ENCODE assay signal across 16 cellular contexts in the genomic region with DNA sequence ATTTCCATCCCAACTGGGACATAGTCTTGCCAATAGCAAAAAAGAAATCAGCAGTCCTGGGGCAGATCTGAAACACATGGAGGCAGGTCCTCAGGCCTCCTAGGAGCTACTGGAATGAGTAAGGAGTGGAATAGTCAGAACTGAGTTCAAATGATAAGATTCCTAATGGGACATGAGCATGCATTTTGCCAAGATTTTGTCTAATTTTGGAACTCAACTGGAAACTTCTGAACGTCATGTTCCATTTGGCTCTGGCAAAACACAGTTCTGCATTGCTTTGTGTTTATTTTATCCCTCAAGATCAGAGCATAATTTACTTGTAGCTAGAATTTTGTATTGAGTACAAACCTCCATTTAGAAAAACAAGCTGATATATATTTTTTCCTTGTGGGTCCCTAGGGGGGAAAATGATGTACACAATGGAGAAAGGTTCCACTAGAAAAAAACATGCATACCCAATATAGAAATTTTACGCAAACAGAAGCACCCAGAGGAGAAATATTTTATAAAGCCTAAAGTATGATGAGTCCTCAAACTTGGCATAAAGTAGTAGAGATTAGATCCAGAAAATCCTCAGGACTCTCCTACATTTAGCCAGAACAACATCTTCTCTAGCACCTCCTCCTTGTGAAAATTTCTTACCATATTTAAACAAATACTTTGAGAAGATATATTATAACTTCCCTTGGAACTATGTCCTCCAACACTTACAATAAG.
A peak's percentile ranks its signal among the peaks of the same experiment; 100 is the strongest.
DNase-seq lines count a peak whose midpoint lies in the region; ATAC-seq, FAIRE-seq and TF ChIP-seq lines count a peak whose summit lies in the region.
"Had no signal": no experiment of that assay in that cellular context is flagged by ENCODE, and none has a peak within 500 bp of the region (broad histone marks: within the 10 kb centered on the region; RNA-seq: fewer than 3 reads in every experiment).

No MANE protein-coding gene starts in this region.

- H3K4me1 Mint-ChIP-seq in stimulated activated naive B cell treated with anti-CD40 and anti-IgM and Interleukin-4, amounts not matched to agents 10 μg/mL and 1 μg/mL and 100 μg/mL, for 72 hours: no peaks in the 10 kb centered on the region
- H3K4me1 Mint-ChIP-seq: natural killer cell had no signal

- H3K4me1 ChIP-seq in gastroesophageal sphincter (peaks cover 19 to 59% (median 19%) of the 10 kb centered on the region in 3 donors), mucosa of rectum (ENCODE audit: control insufficient read depth in 2 of 2, insufficient read depth in 2 of 2, low read length in 2 of 2) (peaks cover 0 to 4% of the 10 kb centered on the region in 2 donors)

- H3K27me3 ChIP-seq in gastroesophageal sphincter: no peaks in the 10 kb centered on the region
- H3K27me3 ChIP-seq in mucosa of rectum (ENCODE audit: control insufficient read depth in 2 of 2, insufficient read depth in 2 of 2, low read length in 2 of 2): no peaks in the 10 kb centered on the region
- H3K27me3 ChIP-seq: MG63 had no signal

- H3K4me3 Mint-ChIP-seq in stimulated activated naive B cell treated with anti-CD40 and anti-IgM and Interleukin-4, amounts not matched to agents 10 μg/mL and 1 μg/mL and 100 μg/mL, for 72 hours: no peak overlapping the region
- H3K4me3 Mint-ChIP-seq: natural killer cell had no signal

- H3K9me3 ChIP-seq in gastroesophageal sphincter (no peaks in the 10 kb centered on the region), mucosa of rectum (ENCODE audit: control insufficient read depth in 2 of 2, low read length in 2 of 2) (no peaks in the 10 kb centered on the region)

- H3K36me3 ChIP-seq in gastroesophageal sphincter: no peaks in the 10 kb centered on the region
- no peaks in the 10 kb centered on the region for H3K36me3 ChIP-seq in mucosa of rectum (ENCODE audit: control insufficient read depth in 2 of 2, insufficient read depth in 2 of 2, low read length in 2 of 2)
- H3K36me3 ChIP-seq: MG63 had no signal

- H3K27ac Mint-ChIP-seq in stimulated activated naive B cell treated with anti-CD40 and anti-IgM and Interleukin-4, amounts not matched to agents 10 μg/mL and 1 μg/mL and 100 μg/mL, for 72 hours: no peak overlapping the region
- H3K27ac Mint-ChIP-seq: natural killer cell had no signal

- TF ChIP-seq CTCF in gastroesophageal sphincter (IDR thresholded peaks at IDR 0.05): no peak

- H3K9ac ChIP-seq in mucosa of rectum (ENCODE audit: low read depth in 1 of 2, low read length in 2 of 2): no peak overlapping the region

- TF ChIP-seq POLR2A in gastroesophageal sphincter (IDR thresholded peaks at IDR 0.05): no peak

- no peaks in the 10 kb centered on the region for H3K36me3 Mint-ChIP-seq in stimulated activated naive B cell treated with anti-CD40 and anti-IgM and Interleukin-4, amounts not matched to agents 10 μg/mL and 1 μg/mL and 100 μg/mL, for 72 hours
- H3K36me3 Mint-ChIP-seq: natural killer cell had no signal

- H3K27me3 Mint-ChIP-seq in stimulated activated naive B cell treated with anti-CD40 and anti-IgM and Interleukin-4, amounts not matched to agents 10 μg/mL and 1 μg/mL and 100 μg/mL, for 72 hours: no peaks in the 10 kb centered on the region

- peak; percentile 78 for DNase-seq in superior temporal gyrus (ENCODE audit: extremely low spot score)
- DNase-seq in stimulated activated naive B cell treated with anti-CD40 and anti-IgM and Interleukin-4, amounts not matched to agents 10 μg/mL and 1 μg/mL and 100 μg/mL, for 72 hours: no peak
- DNase-seq in NCI-H82 treated with DMSO at 0.1 percent for 48 hours (lab: John Stamatoyannopoulos, UW; ENCODE audit: unreplicated experiment): no peak
- no peak for DNase-seq in GM19239 (ENCODE audit: insufficient read length, low spot score)
- DNase-seq: EL; MG63; natural killer cell; NCI-H1930; NCI-H774; stimulated activated CD4-positive, alpha-beta T cell treated with anti-CD3 and anti-CD28 coated beads, Interleukin-4, amount 100 ng/mL, for 1 hour had no signal

- ATAC-seq in gastroesophageal sphincter: peak; percentile 90
- no peak for ATAC-seq in stimulated activated naive B cell treated with anti-CD40 and anti-IgM and Interleukin-4, amounts not matched to agents 10 μg/mL and 1 μg/mL and 100 μg/mL, for 72 hours (replicated peaks)
- no peak for ATAC-seq in HG02852 (IDR thresholded peaks at IDR 0.05; ENCODE audit: unreplicated experiment)
- ATAC-seq: natural killer cell, Panc1 had no signal

- peaks cover 0 to 2% of the 10 kb centered on the region in 2 donors for H3K9me3 Mint-ChIP-seq in stimulated activated naive B cell treated with anti-CD40 and anti-IgM and Interleukin-4, amounts not matched to agents 10 μg/mL and 1 μg/mL and 100 μg/mL, for 72 hours
- H3K9me3 Mint-ChIP-seq: natural killer cell had no signal

- TF ChIP-seq EP300 in gastroesophageal sphincter (IDR thresholded peaks at IDR 0.05): peak; percentile 79

- FAIRE-seq in GM19239 (lab: Jason Lieb, UNC): no peak
- FAIRE-seq: H1 had no signal

- 22 to 37% methylated on average over 2 of the region's 2 CpGs for WGBS in gastroesophageal sphincter (ENCODE audit: low coverage in 1 of 2), 2 donors

- peak overlapping the region; percentile 95 for H3K27ac ChIP-seq in angular gyrus (ENCODE audit: low read depth, low read length)
- H3K27ac ChIP-seq in gastroesophageal sphincter: peak overlapping the region; percentile 86 to 100 (median 88)
- peak overlapping the region; percentile 49 to 73 for H3K27ac ChIP-seq in mucosa of rectum (ENCODE audit: low read depth in 2 of 2, low read length in 2 of 2)

- H3K4me3 ChIP-seq in gastroesophageal sphincter: no peak overlapping the region
- no peak overlapping the region for H3K4me3 ChIP-seq in mucosa of rectum (ENCODE audit: low read length in 2 of 2)
- H3K4me3 ChIP-seq: MG63 had no signal
